26 cellular contexts compared by ENCODE assay signal in the genomic region with DNA sequence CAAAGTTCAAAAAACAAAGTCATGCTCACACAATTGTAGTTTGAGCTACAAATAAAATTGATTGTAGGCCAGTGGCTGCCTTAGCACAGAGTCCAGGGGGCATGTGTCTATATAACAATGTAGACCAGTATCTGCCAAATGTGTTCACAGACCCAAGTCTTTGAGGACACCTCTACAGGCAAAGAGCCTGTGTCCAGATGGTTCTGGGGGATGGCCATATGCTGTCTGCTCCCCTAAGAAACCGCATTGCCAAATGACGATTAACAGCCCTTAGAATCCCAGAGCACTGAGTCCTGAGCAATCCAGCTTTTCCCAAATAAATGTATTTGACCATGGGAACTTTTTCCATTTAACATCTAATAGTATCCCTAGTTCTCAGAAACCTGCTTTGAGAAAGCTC.
"Had no signal": no experiment of that assay in that cellular context is flagged by ENCODE, and none has a peak within 500 bp of the region (broad histone marks: within the 10 kb centered on the region; RNA-seq: fewer than 3 reads in every experiment).

No MANE protein-coding gene starts in this region.

- DNase-seq: activated CD4-positive, alpha-beta memory T cell treated with anti-CD3 and anti-CD28 coated beads, Interleukin-2, amount 10 ng/mL, durations not matched to agents 7 days and 5 days; activated CD4-positive, alpha-beta T cell treated with anti-CD3 and anti-CD28 coated beads for 1 hour; activated CD4-positive, alpha-beta T cell treated with anti-CD3 and anti-CD28 coated beads for 48 hours; activated CD4-positive, CD25-positive, alpha-beta regulatory T cell; activated CD8-positive, alpha-beta memory T cell treated with anti-CD3 and anti-CD28 coated beads for 24 hours; activated CD8-positive, alpha-beta memory T cell treated with anti-CD3 and anti-CD28 coated beads, Interleukin-2, amount 10 ng/mL, durations not matched to agents 7 days and 5 days; activated CD8-positive, alpha-beta memory T cell treated with anti-CD3 and anti-CD28 coated beads, Interleukin-2, amount 50 U/mL, for 48 hours; activated effector memory CD4-positive, alpha-beta T cell treated with Interleukin-2 at 50 U/mL for 16 hours; activated naive CD4-positive, alpha-beta T cell treated with anti-CD3 and anti-CD28 coated beads, Interleukin-2, amount 10 ng/mL, durations not matched to agents 7 days and 5 days; activated naive CD8-positive, alpha-beta T cell treated with anti-CD3 and anti-CD28 coated beads, Interleukin-2, amount 50 U/mL, for 24 hours; activated T-cell treated with anti-CD3 and anti-CD28 coated beads, Interleukin-2, amount 50 U/mL, for 48 hours; MV-4-11; NCI-H1092 treated with DMSO at 0.1 percent for 48 hours; NCI-H1417; NCI-H146; NCI-H1930; NCI-H2081 treated with DMSO at 0.1 percent for 48 hours; NCI-H345; NCI-H526 treated with DMSO at 0.1 percent for 48 hours; NCI-H774; NK-92 treated with Interleukin-12 subunit alpha and Interleukin-12 subunit beta, amount 100 ng/mL, for 24 hours; PC-9; SW 1271; T-helper 1 cell; T-helper 2 cell; T-helper 9 cell had no signal
